In genomic region chr4:106353786-106354185, GRCh38 we compare ENCODE assay signal across 35 cellular contexts. TPM values are rescaled to one million over a fixed set of nuclear protein-coding genes. Genes with fewer than 3 reads are reported as not detected.
"Had no signal": no experiment of that assay in that cellular context is flagged by ENCODE, and none has a peak within 500 bp of the region (broad histone marks: within the 10 kb centered on the region; RNA-seq: fewer than 3 reads in every experiment).

No MANE protein-coding gene starts in this region.

- H3K27me3 ChIP-seq: ovary, right atrium auricular region, sigmoid colon, tibial nerve, uterus had no signal

- H3K36me3 ChIP-seq: ovary, uterus had no signal

- H3K9me3 ChIP-seq: left ventricle myocardium inferior, ovary, right atrium auricular region, sigmoid colon, tibial nerve, uterus had no signal

- DNase-seq: hypothalamus; immature natural killer cell; islet precursor cell; left ventricle myocardium inferior; mesendoderm; naive B cell; natural killer cell; nephron progenitor cell; ovary; sigmoid colon; stimulated activated CD4-positive, alpha-beta T cell treated with anti-CD3 and anti-CD28 coated beads, Interleukin-1b, Interleukin-23, amount 100 ng/mL, for 48 hours; stimulated activated CD4-positive, alpha-beta T cell treated with anti-CD3 and anti-CD28 coated beads, Interleukin-2, amount 100 ng/mL, for 48 hours; stimulated activated CD4-positive, alpha-beta T cell treated with anti-CD3 and anti-CD28 coated beads, Interleukin-4, amount 100 ng/mL, for 4 hours; stimulated activated CD8-positive, alpha-beta memory T cell treated with anti-CD3 and anti-CD28 coated beads, Interleukin-4, amount 100 ng/mL, for 48 hours; stimulated activated naive CD4-positive, alpha-beta T cell treated with Interleukin-2 at 50 U/mL for 16 hours; stimulated activated naive CD8-positive, alpha-beta T cell treated with anti-CD3 and anti-CD28 coated beads, Interleukin-15, amount 100 ng/mL, for 72 hours; substantia nigra; uterus had no signal

- H3K4me3 ChIP-seq: left ventricle myocardium inferior, lung, ovary, right atrium auricular region, sigmoid colon, smooth muscle cell, tibial nerve, uterus had no signal

- H3K27ac ChIP-seq: left ventricle myocardium inferior, ovary, right atrium auricular region, sigmoid colon, tibial nerve, uterus had no signal

- ATAC-seq: natural killer cell; stimulated activated memory B cell treated with anti-CD40 and anti-IgM and Interleukin-4, amounts not matched to agents 10 μg/mL and 1 μg/mL and 100 μg/mL, for 72 hours; stimulated activated naive CD8-positive, alpha-beta T cell treated with anti-CD3 and anti-CD28 coated beads, Interleukin-15, amount 100 ng/mL, for 72 hours had no signal

- H3K4me2 ChIP-seq: smooth muscle cell had no signal

- H3K4me1 ChIP-seq: right atrium auricular region, sigmoid colon, tibial nerve, uterus had no signal

- H3K36me3 Mint-ChIP-seq: natural killer cell had no signal

- H3K9me3 Mint-ChIP-seq: immature natural killer cell, naive B cell, natural killer cell, nephron progenitor cell, type B pancreatic cell had no signal

- H3K27ac Mint-ChIP-seq: immature natural killer cell; mesothelial cell of epicardium; naive B cell; natural killer cell; nephron progenitor cell; progenitor cell of endocrine pancreas; stimulated activated memory B cell treated with anti-CD40 and anti-IgM and Interleukin-4, amounts not matched to agents 10 μg/mL and 1 μg/mL and 100 μg/mL, for 72 hours; stimulated activated naive CD8-positive, alpha-beta T cell treated with anti-CD3 and anti-CD28 coated beads, Interleukin-15, amount 100 ng/mL, for 72 hours; type B pancreatic cell had no signal

RNA-seq across cellular contexts. Expression of gene GIMD1, which starts 14.8 kb away (rescaled TPM):
- total RNA-seq: kidney epithelial cell, left ventricle myocardium inferior, lower leg skin, lung, mesothelial cell of epicardium, mononuclear cell, natural killer cell, omental fat pad, ovary, progenitor cell of endocrine pancreas, pulmonary artery endothelial cell, renal cortical epithelial cell, right atrium auricular region, sigmoid colon, skeletal muscle tissue, smooth muscle cell, temporal lobe, tibial nerve, ureter, uterus had no signal
- polyA plus RNA-seq: immature natural killer cell, lung, ovary, sigmoid colon, smooth muscle cell had no signal
